ENCODE assay signal across 11 cellular contexts in genomic region chr7:44218418-44219201, GRCh38. TPM values are rescaled to one million over a fixed set of nuclear protein-coding genes. Genes with fewer than 3 reads are reported as not detected.
DNase-seq lines count a peak whose midpoint lies in the region; ATAC-seq, FAIRE-seq and TF ChIP-seq lines count a peak whose summit lies in the region.
"Had no signal": no experiment of that assay in that cellular context is flagged by ENCODE, and none has a peak within 500 bp of the region (broad histone marks: within the 10 kb centered on the region; RNA-seq: fewer than 3 reads in every experiment).

No MANE protein-coding gene starts in this region.

- no peak for FAIRE-seq in GM12891 (lab: Jason Lieb, UNC)

- peak overlapping the region; percentile 37 for H3K4me3 Mint-ChIP-seq in neural progenitor cell

- H3K27ac Mint-ChIP-seq in neural progenitor cell = peak overlapping the region; percentile 74

- peaks cover 53% of the 10 kb centered on the region for H3K4me1 Mint-ChIP-seq in neural progenitor cell

- H3K9me3 Mint-ChIP-seq in neural progenitor cell = no peaks in the 10 kb centered on the region

- peaks cover 20% of the 10 kb centered on the region for H3F3A ChIP-seq in neural progenitor cell (ENCODE audit: low read depth)

- POLR2A ChIA-PET in RWPE1 (lab: Yijun Ruan, JAX; ENCODE audit: low non-redundant PET) = interaction anchor here (0.7 kb wide), 1 partner anchor 24 kb away, joined by 4 read pairs; no protein-coding TSS in a partner anchor

- TF ChIP-seq CTCF in RWPE1 (conservative IDR thresholded peaks at IDR 0.05; ENCODE audit: low read depth) (no peak), neural progenitor cell (IDR thresholded peaks at IDR 0.05) (peak; percentile 49)

- H3K27me3 Mint-ChIP-seq in neural progenitor cell (ENCODE audit: insufficient read depth, low read depth) = peaks cover 13% of the 10 kb centered on the region

- peaks cover 42% of the 10 kb centered on the region for H3K4me1 ChIP-seq in neural progenitor cell
- H3K4me1 ChIP-seq: BLaER1 had no signal

- H3K9ac ChIP-seq in neural progenitor cell = no peak overlapping the region
- H3K9ac ChIP-seq: BLaER1 had no signal

- no peaks in the 10 kb centered on the region for H3K27me3 ChIP-seq in neural progenitor cell
- H3K27me3 ChIP-seq: BLaER1 had no signal

- peaks cover 2% of the 10 kb centered on the region for H3K36me3 Mint-ChIP-seq in neural progenitor cell

- H3K9me3 ChIP-seq in neural progenitor cell (ENCODE audit: low read depth) = no peaks in the 10 kb centered on the region
- H3K9me3 ChIP-seq: BLaER1 had no signal

- no peaks in the 10 kb centered on the region for H3K79me2 ChIP-seq in neural progenitor cell (ENCODE audit: low read depth)

- H2AFZ ChIP-seq in neural progenitor cell (replicated peaks) = peak overlapping the region; percentile 20

- CTCF ChIA-PET in RWPE1 (lab: Yijun Ruan, JAX) = interaction anchor here (1.0 kb wide), 1 partner anchor 22 kb away, joined by 4 read pairs; no protein-coding TSS in a partner anchor

- ATAC-seq in HG03457 (IDR thresholded peaks at IDR 0.05; ENCODE audit: unreplicated experiment) = no peak

- intact Hi-C loops in cardiac septum (cut with DNase I) = no loop called here

- DNase-seq in GM12891 (ENCODE audit: insufficient read length, low spot score) = peak; percentile 25
- no peak for DNase-seq in RWPE1 (ENCODE audit: low spot score)
- peak; percentile 72 for DNase-seq in cardiac septum (ENCODE audit: low spot score)
- peak; percentile 88 for DNase-seq in neural progenitor cell (ENCODE audit: low spot score)
- DNase-seq in activated CD4-positive, alpha-beta T cell treated with anti-CD3 and anti-CD28 coated beads for 48 hours = no peak
- DNase-seq in hippocampal formation (lab: John Stamatoyannopoulos, UW) = no peak
- no peak for DNase-seq in NCI-H748 treated with DMSO at 0.1 percent for 48 hours (lab: John Stamatoyannopoulos, UW)
- DNase-seq: amygdala had no signal

- TF ChIP-seq POLR2A in GM12891 (IDR thresholded peaks at IDR 0.05; ENCODE audit: low read depth, low read length) = no peak

- no peaks in the 10 kb centered on the region for H3K36me3 ChIP-seq in neural progenitor cell

- no peaks in the 10 kb centered on the region for H4K20me1 ChIP-seq in neural progenitor cell (ENCODE audit: low read depth)

- peak overlapping the region; percentile 55 for H3K4me2 ChIP-seq in neural progenitor cell
- H3K4me2 ChIP-seq: BLaER1 had no signal

- H3K27ac ChIP-seq in RWPE1 (peak overlapping the region; percentile 61; the same call in 1 of the 2 replicates), neural progenitor cell (peak overlapping the region; percentile 60)
- H3K27ac ChIP-seq: BLaER1, SK-N-MC had no signal

- no peak overlapping the region for H3K4me3 ChIP-seq in neural progenitor cell
- H3K4me3 ChIP-seq: BLaER1, SK-N-MC had no signal

TF ChIP-seq in GM12891, 5 proteins besides CTCF, POLR2A, EP300 and RAD21:
- TF ChIP-seq POLR2AphosphoS5 (IDR thresholded peaks at IDR 0.05; ENCODE audit: low read depth, low read length) (no peak), POU2F2 (IDR thresholded peaks at IDR 0.05; ENCODE audit: low read depth, low read length) (no peak), PAX5 (IDR thresholded peaks at IDR 0.05; ENCODE audit: insufficient read depth, low read length, severe bottlenecking) (no peak), TAF1 (IDR thresholded peaks at IDR 0.05; ENCODE audit: low read depth, low read length) (no peak), SPI1 (IDR thresholded peaks at IDR 0.05; ENCODE audit: low read depth, low read length) (no peak)

RNA-seq across cellular contexts. Expression of gene YKT6, which starts 17.8 kb away (rescaled TPM):
- polyA plus RNA-seq in GM12891 (2012; ENCODE audit: low read depth, missing spikeins) = 49.1 TPM
- 56.1 TPM for total RNA-seq in cardiac septum
- total RNA-seq in neural progenitor cell (ENCODE audit: low replicate concordance) = 43.8 and 69.2 TPM in 2 replicates

RNA-seq across cellular contexts. Expression of gene GCK, which starts 29.4 kb away (rescaled TPM):
- polyA plus RNA-seq in GM12891 (2012; ENCODE audit: low read depth, missing spikeins) = not detected
- total RNA-seq in cardiac septum = 3.7 TPM
- total RNA-seq in neural progenitor cell (ENCODE audit: low replicate concordance) = 0.15 TPM in 1 of 2 replicates, not detected in the other

Comparison
In these comparisons a context has a peak if more than half of its experiments do, and no peak if none do; other contexts are left out.
1. DNase-seq: peak in GM12891 (single experiment), cardiac septum (single experiment) and neural progenitor cell (single experiment); none in RWPE1 (single experiment), activated CD4-positive, alpha-beta T cell treated with anti-CD3 and anti-CD28 coated beads for 48 hours (single experiment), hippocampal formation (0 of 2) and NCI-H748 treated with DMSO at 0.1 percent for 48 hours (single experiment).